ENCODE assay signal across 9 cellular contexts in genomic region chr6:3139090-3139903, GRCh38. TPM values are rescaled to one million over a fixed set of nuclear protein-coding genes. Genes with fewer than 3 reads are reported as not detected.
DNase-seq lines count a peak whose midpoint lies in the region; ATAC-seq and TF ChIP-seq lines count a peak whose summit lies in the region.
"Had no signal": no experiment of that assay in that cellular context is flagged by ENCODE, and none has a peak within 500 bp of the region (broad histone marks: within the 10 kb centered on the region; RNA-seq: fewer than 3 reads in every experiment).

No MANE protein-coding gene starts in this region.

- peak overlapping the region; percentile 58 to 92 (median 89) for H3K27ac ChIP-seq in body of pancreas

- H3K4me3 ChIP-seq in GM06990 (replicated peaks; ENCODE audit: low read depth, low read length) (no peak overlapping the region), body of pancreas (no peak overlapping the region)

- H3K4me1 Mint-ChIP-seq in mesothelial cell of epicardium = no peaks in the 10 kb centered on the region
- H3K4me1 Mint-ChIP-seq in activated T-cell treated with anti-CD3 and anti-CD28 coated beads, Interleukin-2, amount 50 U/mL, for 72 hours (ENCODE audit: low read depth) = peaks cover 17% of the 10 kb centered on the region

- H3K4me3 Mint-ChIP-seq in mesothelial cell of epicardium = no peak overlapping the region
- H3K4me3 Mint-ChIP-seq in activated T-cell treated with anti-CD3 and anti-CD28 coated beads, Interleukin-2, amount 50 U/mL, for 72 hours = no peak overlapping the region
- H3K4me3 Mint-ChIP-seq: IgD-negative memory B cell had no signal

- TF ChIP-seq CTCF in GM06990 (IDR thresholded peaks at IDR 0.05; ENCODE audit: insufficient read depth, low read length, poor library complexity, severe bottlenecking) = no peak
- no peak for TF ChIP-seq CTCF in body of pancreas (IDR thresholded peaks at IDR 0.05)
- TF ChIP-seq CTCF in mesothelial cell of epicardium (IDR thresholded peaks at IDR 0.05; ENCODE audit: unreplicated experiment) = no peak

- no peaks in the 10 kb centered on the region for H3K9me3 Mint-ChIP-seq in mesothelial cell of epicardium
- H3K9me3 Mint-ChIP-seq in activated T-cell treated with anti-CD3 and anti-CD28 coated beads, Interleukin-2, amount 50 U/mL, for 72 hours = no peaks in the 10 kb centered on the region
- H3K9me3 Mint-ChIP-seq: IgD-negative memory B cell had no signal

- ATAC-seq in body of pancreas (peak; percentile 67), GM21390 (IDR thresholded peaks at IDR 0.05; ENCODE audit: unreplicated experiment) (no peak)
- ATAC-seq in activated T-cell treated with anti-CD3 and anti-CD28 coated beads, Interleukin-2, amount 50 U/mL, for 72 hours (replicated peaks in 1 of 2) = no peak

- intact Hi-C loops in body of pancreas (cut with DNase I) = no loop called here

- TF ChIP-seq POLR2A in body of pancreas (IDR thresholded peaks at IDR 0.05) = peak in 2 of 3 donors; percentile 39 to 45

- DNase-seq in GM06990 (ENCODE audit: extremely low read depth, insufficient read length) (peak; percentile 26), NCI-H1694 (lab: John Stamatoyannopoulos, UW) (peak; percentile 51), body of pancreas (peak; percentile 77 to 91 (median 85)), lung microvascular endothelial cell (ENCODE audit: low read depth in 2 of 2) (peak; percentile 42 to 73), mesothelial cell of epicardium (ENCODE audit: low spot score in 2 of 2, unreplicated experiment in 2 of 2) (no peak)
- no peak for DNase-seq in activated effector memory CD4-positive, alpha-beta T cell treated with anti-CD3 and anti-CD28 coated beads, Interleukin-2, amount 50 U/mL, for 16 hours
- no peak for DNase-seq in activated T-cell treated with anti-CD3 and anti-CD28 coated beads, Interleukin-2, amount 50 U/mL, for 72 hours

- peaks cover 58% of the 10 kb centered on the region for H3K36me3 Mint-ChIP-seq in mesothelial cell of epicardium
- H3K36me3 Mint-ChIP-seq in activated T-cell treated with anti-CD3 and anti-CD28 coated beads, Interleukin-2, amount 50 U/mL, for 72 hours (ENCODE audit: insufficient read depth in 2 of 2) = peaks cover 0 to 7% of the 10 kb centered on the region in 2 donors

- no peak overlapping the region for H3K27ac Mint-ChIP-seq in mesothelial cell of epicardium
- no peak overlapping the region for H3K27ac Mint-ChIP-seq in activated T-cell treated with anti-CD3 and anti-CD28 coated beads, Interleukin-2, amount 50 U/mL, for 72 hours

- no peaks in the 10 kb centered on the region; the same call in none of the 2 replicates for H3K36me3 ChIP-seq in GM06990 (ENCODE audit: control insufficient read depth, insufficient read depth, low read length)
- H3K36me3 ChIP-seq in body of pancreas (replicated peaks in 1 of 2; ENCODE audit: insufficient read depth in 1 of 2, low read depth in 2 of 2) = no peaks in the 10 kb centered on the region

- H3K9me3 ChIP-seq in body of pancreas = no peaks in the 10 kb centered on the region

- WGBS in body of pancreas, 2 donors = 22 to 41% methylated on average over 14 of the region's 14 CpGs

- H3K27me3 ChIP-seq in GM06990 (replicated peaks; ENCODE audit: control insufficient read depth, insufficient read depth, low read length) = no peaks in the 10 kb centered on the region
- no peaks in the 10 kb centered on the region for H3K27me3 ChIP-seq in body of pancreas

- H3K4me1 ChIP-seq in body of pancreas = peaks cover 74% of the 10 kb centered on the region

- no peaks in the 10 kb centered on the region for H3K27me3 Mint-ChIP-seq in mesothelial cell of epicardium (ENCODE audit: low read depth)
- H3K27me3 Mint-ChIP-seq in activated T-cell treated with anti-CD3 and anti-CD28 coated beads, Interleukin-2, amount 50 U/mL, for 72 hours (ENCODE audit: low read depth) = no peaks in the 10 kb centered on the region
- H3K27me3 Mint-ChIP-seq: IgD-negative memory B cell had no signal

RNA-seq across cellular contexts. Expression of gene TUBB2A, which starts 18.0 kb away (rescaled TPM):
- 10 to 100 TPM; 44.9 to 54.1 TPM for total RNA-seq in body of pancreas
- 34.9 and 43.5 TPM in 2 replicates for total RNA-seq in lung microvascular endothelial cell
- total RNA-seq in mesothelial cell of epicardium = 21.5 to 25.5 TPM (median 24.3 TPM) in 3 replicates
- 1 to 10 TPM; 2.3 to 2.8 TPM for total RNA-seq in activated T-cell treated with anti-CD3 and anti-CD28 coated beads, Interleukin-2, amount 50 U/mL, for 72 hours

RNA-seq across cellular contexts. Expression of gene BPHL, which starts 20.8 kb away (rescaled TPM):
- 10 to 100 TPM; 15.6 to 21.8 TPM for total RNA-seq in body of pancreas
- total RNA-seq in lung microvascular endothelial cell = 7.9 and 8.5 TPM in 2 replicates
- 41.5 to 49.2 TPM (median 43.8 TPM) in 3 replicates for total RNA-seq in mesothelial cell of epicardium
- total RNA-seq in activated T-cell treated with anti-CD3 and anti-CD28 coated beads, Interleukin-2, amount 50 U/mL, for 72 hours = 10 to 100 TPM; 12.5 to 14.8 TPM

Comparison
In these comparisons a context has a peak if more than half of its experiments do, and no peak if none do; other contexts are left out.
1. DNase-seq: peak in GM06990 (single experiment), NCI-H1694 (single experiment), body of pancreas (4 of 4) and lung microvascular endothelial cell (2 of 2); none in mesothelial cell of epicardium (0 of 2), activated effector memory CD4-positive, alpha-beta T cell treated with anti-CD3 and anti-CD28 coated beads, Interleukin-2, amount 50 U/mL, for 16 hours (single experiment) and activated T-cell treated with anti-CD3 and anti-CD28 coated beads, Interleukin-2, amount 50 U/mL, for 72 hours (0 of 2).